17 cellular contexts compared by ENCODE assay signal in the genomic region with DNA sequence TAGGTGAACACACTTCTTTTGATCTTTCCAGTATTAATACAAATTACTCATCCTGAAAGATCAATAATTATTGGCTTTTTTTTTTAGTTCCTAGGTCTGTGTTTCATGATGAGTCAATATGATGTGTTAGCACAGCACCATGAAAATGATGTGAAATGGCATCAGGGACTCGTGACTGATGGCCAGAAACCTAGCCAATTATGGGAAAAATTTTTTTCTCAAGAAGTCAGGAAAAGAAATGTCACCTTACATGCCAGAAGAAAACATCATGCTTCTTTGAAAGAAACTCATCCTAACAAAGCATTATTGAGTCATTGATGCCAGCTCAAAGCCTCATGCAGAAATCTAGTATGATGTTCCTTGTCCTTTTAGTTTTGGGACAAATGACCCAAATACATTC.
A peak's percentile ranks its signal among the peaks of the same experiment; 100 is the strongest.
DNase-seq lines count a peak whose midpoint lies in the region; ATAC-seq and FAIRE-seq lines count a peak whose summit lies in the region.
"Had no signal": no experiment of that assay in that cellular context is flagged by ENCODE, and none has a peak within 500 bp of the region (broad histone marks: within the 10 kb centered on the region; RNA-seq: fewer than 3 reads in every experiment).

No MANE protein-coding gene starts in this region.

- CTCF ChIA-PET in activated naive CD4-positive, alpha-beta T cell treated with anti-CD3 and anti-CD28 coated beads for 36 hours (lab: Charles Lee): interaction anchor here (0.6 kb wide), 3 partner anchors 57 to 101 kb away, joined by 3 to 8 read pairs (median 7); no protein-coding TSS in a partner anchor

- DNase-seq in activated naive CD4-positive, alpha-beta T cell treated with anti-CD3 and anti-CD28 coated beads for 36 hours: peak; percentile 36
- DNase-seq in activated naive CD4-positive, alpha-beta T cell (lab: John Stamatoyannopoulos, UW): no peak
- DNase-seq in GM18507 (ENCODE audit: extremely low spot score, insufficient read length, low read depth) (no peak), renal cortical epithelial cell (ENCODE audit: low read depth) (peak; percentile 52), superior temporal gyrus (ENCODE audit: extremely low spot score) (no peak), posterior vena cava (ENCODE audit: low spot score) (no peak), NCI-H1048 (lab: John Stamatoyannopoulos, UW) (no peak)
- DNase-seq: activated B cell treated with CpG ODN at 0.5 μM for 24 hours; amygdala; effector memory CD8-positive, alpha-beta T cell; NCI-H2029; NCI-H524; psoas muscle; SIG-M5; T-helper 17 cell; uterus had no signal

- H3K4me1 Mint-ChIP-seq in activated naive CD4-positive, alpha-beta T cell treated with anti-CD3 and anti-CD28 coated beads for 36 hours (ENCODE audit: low read depth): peaks cover 61% of the 10 kb centered on the region
- peaks cover 54% of the 10 kb centered on the region for H3K4me1 Mint-ChIP-seq in activated T-helper 17 cell treated with anti-CD3 and anti-CD28 coated beads, Interleukin-2, amount 50 U/mL, for 72 hours

- no peaks in the 10 kb centered on the region for H3K27me3 Mint-ChIP-seq in activated naive CD4-positive, alpha-beta T cell treated with anti-CD3 and anti-CD28 coated beads for 36 hours (ENCODE audit: low read depth)
- no peaks in the 10 kb centered on the region for H3K27me3 Mint-ChIP-seq in activated T-helper 17 cell treated with anti-CD3 and anti-CD28 coated beads, Interleukin-2, amount 50 U/mL, for 72 hours
- H3K27me3 Mint-ChIP-seq: activated B cell treated with CpG ODN at 0.5 μM for 24 hours; effector memory CD8-positive, alpha-beta T cell; T-helper 17 cell had no signal

- H3K27ac Mint-ChIP-seq in activated naive CD4-positive, alpha-beta T cell treated with anti-CD3 and anti-CD28 coated beads for 36 hours: peak overlapping the region; percentile 95
- H3K27ac Mint-ChIP-seq in activated T-helper 17 cell treated with anti-CD3 and anti-CD28 coated beads, Interleukin-2, amount 50 U/mL, for 72 hours: peak overlapping the region; percentile 98
- H3K27ac Mint-ChIP-seq: activated B cell treated with CpG ODN at 0.5 μM for 24 hours, T-helper 17 cell had no signal

- ATAC-seq in activated T-helper 17 cell treated with anti-CD3 and anti-CD28 coated beads, Interleukin-2, amount 50 U/mL, for 72 hours (replicated peaks): peak; percentile 11
- ATAC-seq: effector memory CD8-positive, alpha-beta T cell; psoas muscle; T-helper 17 cell had no signal

- no peaks in the 10 kb centered on the region for H3K9me3 Mint-ChIP-seq in activated naive CD4-positive, alpha-beta T cell treated with anti-CD3 and anti-CD28 coated beads for 36 hours
- peaks cover 4% of the 10 kb centered on the region for H3K9me3 Mint-ChIP-seq in activated T-helper 17 cell treated with anti-CD3 and anti-CD28 coated beads, Interleukin-2, amount 50 U/mL, for 72 hours
- H3K9me3 Mint-ChIP-seq: effector memory CD8-positive, alpha-beta T cell had no signal

- intact Hi-C loops in activated naive CD4-positive, alpha-beta T cell treated with anti-CD3 and anti-CD28 coated beads for 36 hours (cut with micrococcal nuclease): loop anchor here (1.0 to 2.0 kb wide), 3 partner anchors 161 to 969 kb away; no protein-coding TSS in a partner anchor
- intact Hi-C loops in posterior vena cava (cut with DNase I): no loop called here

- FAIRE-seq in GM18507 (lab: Jason Lieb, UNC): peak; percentile 46

- peaks cover 2% of the 10 kb centered on the region for H3K36me3 Mint-ChIP-seq in activated naive CD4-positive, alpha-beta T cell treated with anti-CD3 and anti-CD28 coated beads for 36 hours (ENCODE audit: low read depth)
- H3K36me3 Mint-ChIP-seq in activated T-helper 17 cell treated with anti-CD3 and anti-CD28 coated beads, Interleukin-2, amount 50 U/mL, for 72 hours (ENCODE audit: low read depth): peaks cover 12% of the 10 kb centered on the region

- H3K4me3 Mint-ChIP-seq in activated naive CD4-positive, alpha-beta T cell treated with anti-CD3 and anti-CD28 coated beads for 36 hours: no peak overlapping the region
- peak overlapping the region; percentile 88 for H3K4me3 Mint-ChIP-seq in activated T-helper 17 cell treated with anti-CD3 and anti-CD28 coated beads, Interleukin-2, amount 50 U/mL, for 72 hours
- H3K4me3 Mint-ChIP-seq: activated B cell treated with CpG ODN at 0.5 μM for 24 hours had no signal

Comparison
In these comparisons a context has a peak if more than half of its experiments do, and no peak if none do; other contexts are left out.
1. DNase-seq: peak in activated naive CD4-positive, alpha-beta T cell treated with anti-CD3 and anti-CD28 coated beads for 36 hours (single experiment) and renal cortical epithelial cell (single experiment); none in activated naive CD4-positive, alpha-beta T cell (0 of 4), GM18507 (single experiment), superior temporal gyrus (single experiment), posterior vena cava (single experiment) and NCI-H1048 (single experiment).